ENCODE assay signal across 11 cellular contexts in genomic region chr6:54249812-54250211, GRCh38. TPM values are rescaled to one million over a fixed set of nuclear protein-coding genes. Genes with fewer than 3 reads are reported as not detected.
"Had no signal": no experiment of that assay in that cellular context is flagged by ENCODE, and none has a peak within 500 bp of the region (broad histone marks: within the 10 kb centered on the region; RNA-seq: fewer than 3 reads in every experiment).

No MANE protein-coding gene starts in this region.

RNA-seq across cellular contexts. Expression of gene TINAG, which starts 58.4 kb away (rescaled TPM):
- total RNA-seq: activated CD4-positive, alpha-beta memory T cell treated with anti-CD3 and anti-CD28 coated beads, Interleukin-2, amount 10 ng/mL, durations not matched to agents 7 days and 5 days; activated CD4-positive, alpha-beta T cell treated with anti-CD3 and anti-CD28 coated beads for 36 hours; activated CD4-positive, alpha-beta T cell treated with anti-CD3 and anti-CD28 coated beads, Interleukin-2, amount 10 ng/mL, durations not matched to agents 7 days and 5 days; activated CD8-positive, alpha-beta memory T cell treated with anti-CD3 and anti-CD28 coated beads, Interleukin-2, amount 10 ng/mL, durations not matched to agents 7 days and 5 days; activated CD8-positive, alpha-beta T cell treated with anti-CD3 and anti-CD28 coated beads, Interleukin-2, amount 10 ng/mL, durations not matched to agents 7 days and 5 days; activated naive CD8-positive, alpha-beta T cell treated with anti-CD3 and anti-CD28 coated beads, Interleukin-2, amount 10 ng/mL, durations not matched to agents 7 days and 5 days; activated T-helper 2 cell treated with anti-CD3 and anti-CD28 coated beads, Interferon-gamma antibody, Interleukin-2, Interleukin-4, amounts not matched to agents 10 μg/mL and 5 μg/mL and 100 μg/mL, durations not matched to agents 14 hours and 24 hours and 36 hours; ascending aorta; cerebellum; WTC11 had no signal
- polyA plus RNA-seq: adipose tissue had no signal
